In genomic region chr11:13216019-13217006, GRCh38 we compare ENCODE assay signal across 9 cellular contexts.
DNase-seq lines count a peak whose midpoint lies in the region; ATAC-seq and TF ChIP-seq lines count a peak whose summit lies in the region.
"Had no signal": no experiment of that assay in that cellular context is flagged by ENCODE, and none has a peak within 500 bp of the region (broad histone marks: within the 10 kb centered on the region; RNA-seq: fewer than 3 reads in every experiment).

No MANE protein-coding gene starts in this region.

- ATAC-seq in GM21515 (IDR thresholded peaks at IDR 0.05; ENCODE audit: unreplicated experiment) (no peak), HG03469 (IDR thresholded peaks at IDR 0.05; ENCODE audit: unreplicated experiment) (no peak)

- no peak overlapping the region for H2AK5ac ChIP-seq in mesendoderm (ENCODE audit: low read length)

- no peak overlapping the region for H3K4ac ChIP-seq in mesendoderm (ENCODE audit: low read depth, low read length)

- DNase-seq in AG09309 (ENCODE audit: low read depth) (peak; percentile 90), HS-5 (ENCODE audit: low read depth) (peak; percentile 97), mesendoderm (peak; percentile 95), GM20000 (ENCODE audit: low spot score) (no peak), NCI-H146 treated with DMSO at 0.1 percent for 48 hours (lab: John Stamatoyannopoulos, UW; ENCODE audit: unreplicated experiment) (no peak)

- H3K4me1 ChIP-seq in mesendoderm (ENCODE audit: control insufficient read depth, low read depth, low read length) = no peaks in the 10 kb centered on the region
- H3K4me1 ChIP-seq: ascending aorta had no signal

- H4K5ac ChIP-seq in mesendoderm (ENCODE audit: low read length) = no peak overlapping the region

- TF ChIP-seq CTCF in AG09309 (IDR thresholded peaks at IDR 0.05; ENCODE audit: control insufficient read depth, insufficient read depth, low read depth, low read length, missing control alignments) (peak; percentile 12), GM20000 (IDR thresholded peaks at IDR 0.05; ENCODE audit: extremely low read depth, missing control alignments) (no peak)

- H3K56ac ChIP-seq in mesendoderm (ENCODE audit: low read length) = peak overlapping the region; percentile 40

- 58 to 77% (median 65%) methylated on average over 10 of the region's 10 CpGs for WGBS in adipose tissue, 3 donors
- no CpG with 5 or more reads among the region's 10 CpGs for WGBS in mesendoderm (ENCODE audit: extremely low coverage, insufficient coverage, low lambda C conversion rate)

- no peak overlapping the region for H4K8ac ChIP-seq in mesendoderm (ENCODE audit: low read depth, low read length)

- H3K9ac ChIP-seq in mesendoderm (ENCODE audit: low read length) = no peak overlapping the region

- H3K4me2 ChIP-seq in mesendoderm (ENCODE audit: low read length) = no peak overlapping the region

- H3K27ac ChIP-seq in adipose tissue (ENCODE audit: low read depth, low read length) (peak overlapping the region; percentile 43), mesendoderm (ENCODE audit: low read depth, low read length) (peak overlapping the region; percentile 18)
- H3K27ac ChIP-seq: ascending aorta had no signal

- H2BK5ac ChIP-seq in mesendoderm (ENCODE audit: low read length) = no peak overlapping the region

- H3K36me3 ChIP-seq in mesendoderm (ENCODE audit: control insufficient read depth, insufficient read depth, low read length) = no peaks in the 10 kb centered on the region
- H3K36me3 ChIP-seq: ascending aorta had no signal

- H3K18ac ChIP-seq in mesendoderm (ENCODE audit: low read length) = peak overlapping the region; percentile 6

- H3K23ac ChIP-seq in mesendoderm (ENCODE audit: low read length) = no peak overlapping the region

- H3K79me1 ChIP-seq in mesendoderm (ENCODE audit: low read length) = no peaks in the 10 kb centered on the region

- H2BK120ac ChIP-seq in mesendoderm (ENCODE audit: low read depth, low read length) = no peak overlapping the region

- H3K79me2 ChIP-seq in mesendoderm (ENCODE audit: control insufficient read depth, insufficient read depth, low read length) = no peaks in the 10 kb centered on the region

- H2BK15ac ChIP-seq in mesendoderm (replicated peaks; ENCODE audit: low read depth) = no peak overlapping the region

- H3K4me3 ChIP-seq in AG09309 (ENCODE audit: control insufficient read depth, low read depth, low read length) = peak overlapping the region; percentile 31
- H3K4me3 ChIP-seq in mesendoderm (ENCODE audit: low read length) = no peak overlapping the region
- H3K4me3 ChIP-seq: ascending aorta had no signal

- H3K27me3 ChIP-seq in mesendoderm (ENCODE audit: insufficient read depth, low read length, poor library complexity) = no peaks in the 10 kb centered on the region
- H3K27me3 ChIP-seq: ascending aorta had no signal

Comparison
In these comparisons a context has a peak if more than half of its experiments do, and no peak if none do; other contexts are left out.
1. DNase-seq: peak in AG09309 (single experiment), HS-5 (single experiment) and mesendoderm (single experiment); none in GM20000 (single experiment) and NCI-H146 treated with DMSO at 0.1 percent for 48 hours (single experiment).